Comparison of ENCODE assay signal across 20 cellular contexts in the genomic region with DNA sequence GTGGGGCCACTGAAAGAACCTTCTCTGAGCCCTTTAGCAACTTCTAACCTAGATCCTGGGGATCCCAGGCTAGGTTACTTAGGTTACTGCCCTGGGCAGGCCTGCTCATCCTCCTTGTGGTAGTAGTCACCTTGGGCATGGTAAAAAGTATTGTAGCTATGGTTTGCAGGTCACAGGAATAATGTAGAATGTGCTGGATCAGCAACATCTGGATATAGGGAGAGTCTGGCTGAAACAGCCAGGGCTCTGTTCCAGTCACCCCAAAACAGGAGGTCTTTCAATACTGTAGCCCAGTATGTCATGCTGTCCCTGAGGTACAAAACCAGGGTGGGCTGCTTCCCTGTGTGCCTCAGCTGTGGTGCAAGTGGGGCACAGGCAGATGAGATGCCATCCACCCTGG. TPM values are rescaled to one million over a fixed set of nuclear protein-coding genes. Genes with fewer than 3 reads are reported as not detected.
A peak's percentile ranks its signal among the peaks of the same experiment; 100 is the strongest.
DNase-seq lines count a peak whose midpoint lies in the region; ATAC-seq, FAIRE-seq and TF ChIP-seq lines count a peak whose summit lies in the region.
"Had no signal": no experiment of that assay in that cellular context is flagged by ENCODE, and none has a peak within 500 bp of the region (broad histone marks: within the 10 kb centered on the region; RNA-seq: fewer than 3 reads in every experiment).

No MANE protein-coding gene starts in this region.

- no peak for TF ChIP-seq CTCF in VCaP (conservative IDR thresholded peaks at IDR 0.05)
- TF ChIP-seq CTCF in nephron progenitor cell (IDR thresholded peaks at IDR 0.05), result no peak

- no peak for TF ChIP-seq POLR2A in H54 (IDR thresholded peaks at IDR 0.05; ENCODE audit: low read depth, low read length)

- peaks cover 25% of the 10 kb centered on the region for H3K9me3 ChIP-seq in BLaER1

- peak overlapping the region; percentile 51; the same call in 1 of the 2 replicates for H3K9ac ChIP-seq in BLaER1
- H3K9ac ChIP-seq: GM23248 had no signal

- H3K36me3 ChIP-seq in BLaER1, result peaks cover 73% of the 10 kb centered on the region

- no peaks in the 10 kb centered on the region for H4K20me1 ChIP-seq in BLaER1

- POLR2A ChIA-PET in T-cell (lab: Charles Lee), result no interaction called here

- ATAC-seq in T-cell (replicated peaks in 1 of 4) (no peak), GM21619 (IDR thresholded peaks at IDR 0.05; ENCODE audit: unreplicated experiment) (no peak)
- ATAC-seq: HCT116 had no signal

- H3K9me3 Mint-ChIP-seq in nephron progenitor cell (peaks cover 1% of the 10 kb centered on the region), T-cell (no peaks in the 10 kb centered on the region)
- H3K9me3 Mint-ChIP-seq: H9 had no signal

- no peaks in the 10 kb centered on the region for H3K4me1 Mint-ChIP-seq in nephron progenitor cell
- H3K4me1 Mint-ChIP-seq in T-cell, result no peaks in the 10 kb centered on the region
- H3K4me1 Mint-ChIP-seq: B cell; CD4-positive, alpha-beta memory T cell had no signal

- peak overlapping the region; percentile 82 for H3K4me2 ChIP-seq in BLaER1

- no peak overlapping the region for H3K4me3 ChIP-seq in BLaER1
- H3K4me3 ChIP-seq: GM23248 had no signal

- peaks cover 63% of the 10 kb centered on the region for H3K4me1 ChIP-seq in BLaER1

- no peaks in the 10 kb centered on the region for H3K27me3 ChIP-seq in BLaER1

- H3K36me3 Mint-ChIP-seq in nephron progenitor cell (ENCODE audit: low read depth) (no peaks in the 10 kb centered on the region), T-cell (no peaks in the 10 kb centered on the region)
- H3K36me3 Mint-ChIP-seq: CD4-positive, alpha-beta memory T cell had no signal

- no peak for DNase-seq in nephron progenitor cell
- DNase-seq in H54 (ENCODE audit: insufficient read length, low spot score), result no peak
- no peak for DNase-seq in T-cell
- DNase-seq: C1 segment of cervical spinal cord; Calu3; CD4-positive, alpha-beta memory T cell; COR-L47; DMS153; DND-41; GM23248; H9 had no signal

- CTCF ChIA-PET in T-cell (lab: Charles Lee), result interaction anchor here in 1 of 2 donors (0.6 kb wide), 1 partner anchor 415 kb away, joined by 3 read pairs; no protein-coding TSS in a partner anchor

- peaks cover 4% of the 10 kb centered on the region for H3K27me3 Mint-ChIP-seq in nephron progenitor cell (ENCODE audit: low read depth, poor library complexity)
- H3K27me3 Mint-ChIP-seq in T-cell, result peaks cover 7 to 11% of the 10 kb centered on the region in 2 donors
- H3K27me3 Mint-ChIP-seq: B cell had no signal

- no peak for FAIRE-seq in H54 (lab: Jason Lieb, UNC)
- FAIRE-seq: G401.6, GM12892, H1 had no signal

- peak overlapping the region; percentile 71 for H3K27ac ChIP-seq in BLaER1
- H3K27ac ChIP-seq in VCaP, result peak overlapping the region; percentile 60
- H3K27ac ChIP-seq: GM23248 had no signal

- peak overlapping the region; percentile 64 for H3K27ac Mint-ChIP-seq in nephron progenitor cell
- no peak overlapping the region for H3K27ac Mint-ChIP-seq in T-cell
- H3K27ac Mint-ChIP-seq: B cell; CD4-positive, alpha-beta memory T cell; H9 had no signal

- no peak overlapping the region for H3K4me3 Mint-ChIP-seq in nephron progenitor cell
- no peak overlapping the region for H3K4me3 Mint-ChIP-seq in T-cell
- H3K4me3 Mint-ChIP-seq: B cell; CD4-positive, alpha-beta memory T cell; H9 had no signal

RNA-seq across cellular contexts. Expression of a gene that starts 33.6 kb away (rescaled TPM):
- total RNA-seq in T-cell, result not detected
- total RNA-seq: A172; B cell; Calu3; CD4-positive, alpha-beta memory T cell; GM23248 had no signal

RNA-seq across cellular contexts. Expression of a gene that starts 41.9 kb away (rescaled TPM):
- total RNA-seq in T-cell, result not detected
- total RNA-seq: A172; B cell; Calu3; CD4-positive, alpha-beta memory T cell; GM23248 had no signal
